Comparison of ENCODE assay signal across 8 cellular contexts in genomic region chr9:136787690-136788400, GRCh38. TPM values are rescaled to one million over a fixed set of nuclear protein-coding genes. Genes with fewer than 3 reads are reported as not detected.
DNase-seq lines count a peak whose midpoint lies in the region; TF ChIP-seq lines count a peak whose summit lies in the region.

No MANE protein-coding gene starts in this region.

- H3K27ac ChIP-seq in OCI-LY1 (ENCODE audit: low read depth, low read length, poor library complexity, severe bottlenecking) (no peak overlapping the region), neutrophil (no peak overlapping the region)

- no peak overlapping the region for H2AFZ ChIP-seq in OCI-LY1 (ENCODE audit: low read length)

- H3K4me1 Mint-ChIP-seq in CD14-positive monocyte (peaks cover 15% of the 10 kb centered on the region), type B pancreatic cell (ENCODE audit: unreplicated experiment) (peaks cover 30% of the 10 kb centered on the region)

- H3K9me3 ChIP-seq in OCI-LY1 (ENCODE audit: low read length) = no peaks in the 10 kb centered on the region
- H3K9me3 ChIP-seq in neutrophil = no peaks in the 10 kb centered on the region

- H3K9me3 Mint-ChIP-seq in CD14-positive monocyte (no peaks in the 10 kb centered on the region), type B pancreatic cell (no peaks in the 10 kb centered on the region)

- H3K27ac Mint-ChIP-seq in CD14-positive monocyte (peak overlapping the region in 1 of 7 donors; percentile 64), type B pancreatic cell (peak overlapping the region; percentile 67)

- H3K4me3 Mint-ChIP-seq in CD14-positive monocyte (peak overlapping the region in 1 of 2 donors; percentile 9), type B pancreatic cell (peak overlapping the region; percentile 17)

- no peak overlapping the region; the same call in 1 of the 2 replicates for H3K4me2 ChIP-seq in OCI-LY1 (ENCODE audit: low read length)

- TF ChIP-seq CTCF in CD14-positive monocyte (IDR thresholded peaks at IDR 0.05) (peak; percentile 90), OCI-LY1 (IDR thresholded peaks at IDR 0.05; ENCODE audit: low read length) (peak; percentile 80), neutrophil (IDR thresholded peaks at IDR 0.05) (peak; percentile 88), type B pancreatic cell (conservative IDR thresholded peaks at IDR 0.05) (peak; percentile 95)

- DNase-seq in CD14-positive monocyte (ENCODE audit: low spot score) = peak; percentile 65
- DNase-seq in HT1080 (ENCODE audit: low read depth) = peak; percentile 61
- DNase-seq in activated T-cell treated with anti-CD3 and anti-CD28 coated beads, Interleukin-2, amount 50 U/mL, for 1 hour = peak; percentile 65
- peak; percentile 60 for DNase-seq in fibroblast of peridontal ligament (ENCODE audit: extremely low read depth)
- no peak for DNase-seq in type B pancreatic cell (ENCODE audit: extremely low spot score, unreplicated experiment)
- no peak for DNase-seq in amniotic stem cell (lab: John Stamatoyannopoulos, UW)

- no peaks in the 10 kb centered on the region for H3K9me2 ChIP-seq in OCI-LY1 (ENCODE audit: low read depth, low read length)

- H3F3A ChIP-seq in OCI-LY1 (ENCODE audit: insufficient read depth, low read length) = no peaks in the 10 kb centered on the region

- no peak overlapping the region; the same call in 1 of the 2 replicates for H3K9ac ChIP-seq in OCI-LY1 (ENCODE audit: low read length)

- no peaks in the 10 kb centered on the region for H3K79me2 ChIP-seq in OCI-LY1 (ENCODE audit: insufficient read depth, low read length)

- H3K36me3 Mint-ChIP-seq in CD14-positive monocyte = peaks cover 0 to 4% of the 10 kb centered on the region in 2 donors
- H3K36me3 Mint-ChIP-seq in type B pancreatic cell = no peaks in the 10 kb centered on the region

- no peaks in the 10 kb centered on the region for H4K20me1 ChIP-seq in OCI-LY1 (ENCODE audit: insufficient read depth, low read length)

- intact Hi-C loops in CD14-positive monocyte (cut with micrococcal nuclease) = loop anchor here (1.0 to 10.0 kb wide), 3 partner anchors 244 to 277 kb away; partner anchors contain the start of gene FUT7 (in 1 of the 2)

- H3K4me3 ChIP-seq in OCI-LY1 (ENCODE audit: low read depth, low read length, poor library complexity, severe bottlenecking) = no peak overlapping the region
- no peak overlapping the region for H3K4me3 ChIP-seq in neutrophil (ENCODE audit: low read depth in 1 of 2, low read length in 1 of 2)

- peaks cover 0 to 3% (median 0%) of the 10 kb centered on the region in 3 donors for H3K27me3 Mint-ChIP-seq in CD14-positive monocyte (ENCODE audit: low read depth in 3 of 3)
- H3K27me3 Mint-ChIP-seq in type B pancreatic cell = peaks cover 9% of the 10 kb centered on the region

- H3K27me3 ChIP-seq in OCI-LY1 (ENCODE audit: insufficient read depth, low read length) = 0 out of 2 replicates have a peak, but pooled peaks cover 4% of the 10 kb centered on the region
- H3K27me3 ChIP-seq in neutrophil = no peaks in the 10 kb centered on the region

- H3K4me1 ChIP-seq in OCI-LY1 (ENCODE audit: insufficient read depth, low read length, severe bottlenecking) = peaks cover 26% of the 10 kb centered on the region
- peaks cover 20 to 31% of the 10 kb centered on the region in 2 experiments for H3K4me1 ChIP-seq in neutrophil (ENCODE audit: control insufficient read depth in 1 of 2, insufficient read depth in 1 of 2, low read depth in 1 of 2, low read length in 1 of 2)

- peaks cover 5% of the 10 kb centered on the region; the same call in 1 of the 2 replicates for H3K36me3 ChIP-seq in OCI-LY1 (ENCODE audit: insufficient read depth, low read length)
- H3K36me3 ChIP-seq in neutrophil = no peaks in the 10 kb centered on the region

RNA-seq across cellular contexts. Expression of gene TMEM141, which starts 3.3 kb away (rescaled TPM):
- polyA plus RNA-seq in CD14-positive monocyte = 10 to 100 TPM; 33.1 to 47.2 TPM
- total RNA-seq in HT1080 (2014; rRNA removed; shearing (Covaris generic)) = 52.5 and 71.5 TPM in 2 replicates
- 57.1 and 79.1 TPM in 2 replicates for polyA plus RNA-seq in HT1080 (2015; cell fraction: cytosol; rRNA removed)
- polyA plus RNA-seq in HT1080 (2015; cell fraction: nucleus; rRNA removed) = 28.5 and 45.1 TPM in 2 replicates
- total RNA-seq in type B pancreatic cell (ENCODE audit: low replicate concordance) = 62.3 and 98.6 TPM in 2 replicates

RNA-seq across cellular contexts. Expression of gene CCDC183, which starts 8.3 kb away (rescaled TPM):
- polyA plus RNA-seq in CD14-positive monocyte = under 1 TPM in 1 of 2 donors, not detected in 1; 0.54 TPM
- not detected in 2 replicates for total RNA-seq in HT1080 (2014; rRNA removed; shearing (Covaris generic))
- 0.43 TPM in 1 of 2 replicates, not detected in the other for polyA plus RNA-seq in HT1080 (2015; cell fraction: cytosol; rRNA removed)
- 0.84 and 1.6 TPM in 2 replicates for polyA plus RNA-seq in HT1080 (2015; cell fraction: nucleus; rRNA removed)
- 2.9 and 6.1 TPM in 2 replicates for total RNA-seq in type B pancreatic cell (ENCODE audit: low replicate concordance)

RNA-seq across cellular contexts. Expression of gene RABL6, which starts 19.9 kb away (rescaled TPM):
- polyA plus RNA-seq in CD14-positive monocyte = 1 to 10 TPM; 6.7 to 8.1 TPM
- 87.9 and 90.9 TPM in 2 replicates for total RNA-seq in HT1080 (2014; rRNA removed; shearing (Covaris generic))
- 58.6 and 65.0 TPM in 2 replicates for polyA plus RNA-seq in HT1080 (2015; cell fraction: cytosol; rRNA removed)
- polyA plus RNA-seq in HT1080 (2015; cell fraction: nucleus; rRNA removed) = 83.3 and 86.8 TPM in 2 replicates
- total RNA-seq in type B pancreatic cell (ENCODE audit: low replicate concordance) = 94.2 and 112 TPM in 2 replicates

RNA-seq across cellular contexts. Expression of gene LCN15, which starts 23.5 kb away (rescaled TPM):
- not detected for polyA plus RNA-seq in CD14-positive monocyte
- not detected in 2 replicates for total RNA-seq in HT1080 (2014; rRNA removed; shearing (Covaris generic))
- polyA plus RNA-seq in HT1080 (2015; cell fraction: cytosol; rRNA removed) = not detected in 2 replicates
- not detected in 2 replicates for polyA plus RNA-seq in HT1080 (2015; cell fraction: nucleus; rRNA removed)
- total RNA-seq in type B pancreatic cell (ENCODE audit: low replicate concordance) = 0.77 and 0.93 TPM in 2 replicates

RNA-seq across cellular contexts. Expression of gene LCN8, which starts 29.8 kb away (rescaled TPM):
- not detected for polyA plus RNA-seq in CD14-positive monocyte
- not detected in 2 replicates for total RNA-seq in HT1080 (2014; rRNA removed; shearing (Covaris generic))
- not detected in 2 replicates for polyA plus RNA-seq in HT1080 (2015; cell fraction: cytosol; rRNA removed)
- polyA plus RNA-seq in HT1080 (2015; cell fraction: nucleus; rRNA removed) = not detected in 2 replicates
- total RNA-seq in type B pancreatic cell (ENCODE audit: low replicate concordance) = not detected in 2 replicates

Comparison
In these comparisons a context has a peak if more than half of its experiments do, and no peak if none do; other contexts are left out.
1. DNase-seq: peak in CD14-positive monocyte (single experiment), HT1080 (single experiment), activated T-cell treated with anti-CD3 and anti-CD28 coated beads, Interleukin-2, amount 50 U/mL, for 1 hour (single experiment) and fibroblast of peridontal ligament (single experiment); none in type B pancreatic cell (single experiment) and amniotic stem cell (single experiment).
2. Peak in every context shown above with its lines, with median percentiles within 50 percentile points of each other: CTCF ChIP-seq.